8 cellular contexts compared by ENCODE assay signal in genomic region chr1:22131875-22132486, GRCh38. TPM values are rescaled to one million over a fixed set of nuclear protein-coding genes. Genes with fewer than 3 reads are reported as not detected.
DNase-seq lines count a peak whose midpoint lies in the region; ATAC-seq and TF ChIP-seq lines count a peak whose summit lies in the region.

No MANE protein-coding gene starts in this region.

- DNase-seq in ELF-1 (ENCODE audit: low read depth, low spot score) (peak; percentile 81), NCI-H1092 (lab: John Stamatoyannopoulos, UW) (peak; percentile 64), dermis microvascular lymphatic vessel endothelial cell (ENCODE audit: low read depth in 2 of 2) (peak; percentile 11 to 51), nephron progenitor cell (peak; percentile 84), tibial artery (no peak), mucosa of gallbladder (ENCODE audit: low spot score) (no peak), KG1 (lab: John Stamatoyannopoulos, UW) (no peak)
- DNase-seq in activated CD4-positive, alpha-beta T cell treated with anti-CD3 and anti-CD28 coated beads for 36 hours, result peak; percentile 81

- H3K27ac ChIP-seq in tibial artery, result no peak overlapping the region

- H3K9me3 ChIP-seq in tibial artery, result no peaks in the 10 kb centered on the region

- POLR2A ChIA-PET in activated CD4-positive, alpha-beta T cell treated with anti-CD3 and anti-CD28 coated beads for 36 hours (lab: Charles Lee), result no interaction called here

- no peak overlapping the region for H3K4me3 ChIP-seq in tibial artery

- H3K4me1 ChIP-seq in tibial artery, result peaks cover 0 to 11% (median 10%) of the 10 kb centered on the region in 4 donors

- peaks cover 0 to 27% of the 10 kb centered on the region in 2 donors for H3K27me3 ChIP-seq in tibial artery

- peak; percentile 83 for ATAC-seq in activated CD4-positive, alpha-beta T cell treated with anti-CD3 and anti-CD28 coated beads for 36 hours

- no peak overlapping the region for H3K4me3 Mint-ChIP-seq in activated CD4-positive, alpha-beta T cell treated with anti-CD3 and anti-CD28 coated beads for 36 hours
- no peak overlapping the region for H3K4me3 Mint-ChIP-seq in nephron progenitor cell

- H3K27ac Mint-ChIP-seq in activated CD4-positive, alpha-beta T cell treated with anti-CD3 and anti-CD28 coated beads for 36 hours, result no peak overlapping the region
- no peak overlapping the region for H3K27ac Mint-ChIP-seq in nephron progenitor cell

- no peaks in the 10 kb centered on the region for H3K36me3 Mint-ChIP-seq in activated CD4-positive, alpha-beta T cell treated with anti-CD3 and anti-CD28 coated beads for 36 hours (ENCODE audit: low read depth)
- no peaks in the 10 kb centered on the region for H3K36me3 Mint-ChIP-seq in nephron progenitor cell (ENCODE audit: low read depth)

- no peaks in the 10 kb centered on the region for H3K4me1 Mint-ChIP-seq in activated CD4-positive, alpha-beta T cell treated with anti-CD3 and anti-CD28 coated beads for 36 hours
- H3K4me1 Mint-ChIP-seq in nephron progenitor cell, result peaks cover 11% of the 10 kb centered on the region

- TF ChIP-seq CTCF in nephron progenitor cell (IDR thresholded peaks at IDR 0.05) (peak; percentile 96), tibial artery (IDR thresholded peaks at IDR 0.05) (peak; percentile 27 to 38)

- CTCF ChIA-PET in activated CD4-positive, alpha-beta T cell treated with anti-CD3 and anti-CD28 coated beads for 36 hours (lab: Charles Lee), result interaction anchor here (0.6 to 2.7 kb wide), 10 partner anchors 10 to 509 kb away, joined by 3 to 15 read pairs (median 3); no protein-coding TSS in a partner anchor

- intact Hi-C loops in activated CD4-positive, alpha-beta T cell treated with anti-CD3 and anti-CD28 coated beads for 36 hours (cut with DNase I, micrococcal nuclease), result loop anchor here (1.0 to 5.0 kb wide), 4 partner anchors 144 to 511 kb away; partner anchors contain the start of gene C1QC (in 1 of the 2)
- intact Hi-C loops in tibial artery (cut with DNase I; ENCODE audit: low total_unique reads), result no loop called here

- no peaks in the 10 kb centered on the region for H3K27me3 Mint-ChIP-seq in activated CD4-positive, alpha-beta T cell treated with anti-CD3 and anti-CD28 coated beads for 36 hours
- peaks cover 57% of the 10 kb centered on the region for H3K27me3 Mint-ChIP-seq in nephron progenitor cell (ENCODE audit: low read depth, poor library complexity)

- H3K9me3 Mint-ChIP-seq in activated CD4-positive, alpha-beta T cell treated with anti-CD3 and anti-CD28 coated beads for 36 hours (ENCODE audit: low read depth), result no peaks in the 10 kb centered on the region
- no peaks in the 10 kb centered on the region for H3K9me3 Mint-ChIP-seq in nephron progenitor cell

- no peaks in the 10 kb centered on the region for H3K36me3 ChIP-seq in tibial artery

RNA-seq across cellular contexts. Expression of gene WNT4, which starts 10.9 kb away (rescaled TPM):
- total RNA-seq in activated CD4-positive, alpha-beta T cell treated with anti-CD3 and anti-CD28 coated beads for 36 hours, result not detected
- total RNA-seq in dermis microvascular lymphatic vessel endothelial cell, result 0.39 and 1.1 TPM in 2 replicates
- total RNA-seq in mucosa of gallbladder, result 11.5 TPM

Comparison
In these comparisons a context has a peak if more than half of its experiments do, and no peak if none do; other contexts are left out.
1. DNase-seq: peak in ELF-1 (single experiment), NCI-H1092 (single experiment), activated CD4-positive, alpha-beta T cell treated with anti-CD3 and anti-CD28 coated beads for 36 hours (single experiment), dermis microvascular lymphatic vessel endothelial cell (2 of 2) and nephron progenitor cell (single experiment); none in tibial artery (0 of 2), mucosa of gallbladder (single experiment) and KG1 (single experiment).